ENCODE assay signal across 1 cellular context in genomic region chr17:46922804-46923635, GRCh38.
TF ChIP-seq lines count a peak whose summit lies in the region.

GOSR2 (plus strand) TSS chr17:46923160; CDS start chr17:46923193, 33 bp downstream.

TF ChIP-seq in K562, 482 proteins besides CTCF, POLR2A, EP300 and RAD21 (continued from another document and continues in another):
- TF ChIP-seq ZNF318 (IDR thresholded peaks at IDR 0.05; ENCODE audit: borderline replicate concordance in 1 of 2, low read depth in 1 of 2) (no peak), PHTF2 (CRISPR knock-in tag; IDR thresholded peaks at IDR 0.05) (no peak), POLR2AphosphoS5 (IDR thresholded peaks at IDR 0.05; ENCODE audit: control insufficient read depth, insufficient read depth, low read depth, low read length) (peak; percentile 94), SP1 (CRISPR knock-in tag; IDR thresholded peaks at IDR 0.05) (peak; percentile 90), ZBED1 (IDR thresholded peaks at IDR 0.05) (peak; percentile 79; the same call in 1 of the 2 replicates), L3MBTL2 (IDR thresholded peaks at IDR 0.05) (peak; percentile 50; the same call in 1 of the 2 replicates), ELF4 (CRISPR knock-in tag; IDR thresholded peaks at IDR 0.05) (peak; percentile 92), ZKSCAN1 (IDR thresholded peaks at IDR 0.05; ENCODE audit: low read depth, low read length) (no peak), ZNF668 (CRISPR knock-in tag; IDR thresholded peaks at IDR 0.05) (no peak), NR2F6 (CRISPR knock-in tag; IDR thresholded peaks at IDR 0.05) (no peak), RUNX1 (IDR thresholded peaks at IDR 0.05; ENCODE audit: low read depth) (no peak), ETV1 (tag; conservative IDR thresholded peaks at IDR 0.05; ENCODE audit: low read depth) (peak; percentile 95), ZKSCAN3 (CRISPR knock-in tag; IDR thresholded peaks at IDR 0.05) (no peak), ZNF449 (CRISPR knock-in tag; IDR thresholded peaks at IDR 0.05) (no peak), ZNF277 (CRISPR knock-in tag; IDR thresholded peaks at IDR 0.05; ENCODE audit: borderline replicate concordance) (no peak), NELFE (IDR thresholded peaks at IDR 0.05; ENCODE audit: insufficient read depth, insufficient read length) (no peak), HDAC2 (IDR thresholded peaks at IDR 0.05) (0 out of 2 replicates have a peak, but pooled peaks have one; percentile 63), ZNF24 (IDR thresholded peaks at IDR 0.05) (no peak), ZNF507 (tag; conservative IDR thresholded peaks at IDR 0.05) (no peak), KLF10 (CRISPR knock-in tag; IDR thresholded peaks at IDR 0.05) (no peak), MTA2 (IDR thresholded peaks at IDR 0.05; ENCODE audit: low read depth) (0 out of 2 replicates have a peak, but pooled peaks have one; percentile 2), ZBTB33 (CRISPR knock-in tag; IDR thresholded peaks at IDR 0.05) (peak; percentile 55; the same call in 1 of the 2 replicates), PPARD (CRISPR knock-in tag; IDR thresholded peaks at IDR 0.05) (no peak), PBX2 (CRISPR knock-in tag; IDR thresholded peaks at IDR 0.05; ENCODE audit: low read depth) (no peak), PBX2 (tag; conservative IDR thresholded peaks at IDR 0.05; ENCODE audit: low read depth) (no peak), ZFP1 (CRISPR knock-in tag; IDR thresholded peaks at IDR 0.05) (no peak), HMBOX1 (IDR thresholded peaks at IDR 0.05) (peak; percentile 42; the same call in 1 of the 2 replicates), SRSF9 (IDR thresholded peaks at IDR 0.05; ENCODE audit: borderline replicate concordance, low read depth, low read length) (no peak), ZNF324 (CRISPR knock-in tag; IDR thresholded peaks at IDR 0.05) (0 out of 2 replicates have a peak, but pooled peaks have one; percentile 11), ZNF217 (CRISPR knock-in tag; IDR thresholded peaks at IDR 0.05) (no peak), SRSF7 (optimal IDR thresholded peaks at IDR 0.05; ENCODE audit: low read depth, low read length) (no peak), SFPQ (IDR thresholded peaks at IDR 0.05; ENCODE audit: low read depth, low read length) (no peak), IRF2 (CRISPR knock-in tag; IDR thresholded peaks at IDR 0.05) (no peak), ZNF639 (CRISPR knock-in tag; conservative IDR thresholded peaks at IDR 0.05 in 1 of 2, IDR thresholded peaks at IDR 0.05 in 1 of 2) (0 out of 4 replicates have a peak, but pooled peaks of 1 of the 2 experiments have one; percentile 28), ATF3 (IDR thresholded peaks at IDR 0.05) (no peak; the same call in 1 of the 2 replicates), ATF3 (CRISPR knock-in tag; conservative IDR thresholded peaks at IDR 0.05) (peak; percentile 73; the same call in 1 of the 2 replicates), EZH2 (IDR thresholded peaks at IDR 0.05; ENCODE audit: borderline replicate concordance, low read depth, low read length) (no peak), ZNF3 (CRISPR knock-in tag; IDR thresholded peaks at IDR 0.05) (no peak), GABPA (tag; conservative IDR thresholded peaks at IDR 0.05; ENCODE audit: low read depth) (peak; percentile 99), ZZZ3 (IDR thresholded peaks at IDR 0.05) (peak; percentile 88)
